ENCODE assay signal across 9 cellular contexts in genomic region chr11:69293819-69294505, GRCh38.
DNase-seq lines count a peak whose midpoint lies in the region; ATAC-seq and TF ChIP-seq lines count a peak whose summit lies in the region.
"Had no signal": no experiment of that assay in that cellular context is flagged by ENCODE, and none has a peak within 500 bp of the region (broad histone marks: within the 10 kb centered on the region; RNA-seq: fewer than 3 reads in every experiment).

MYEOV (plus strand) TSS chr11:69294155; CDS start chr11:69295355, 1,200 bp downstream.

- H3K9me3 Mint-ChIP-seq in stimulated activated naive CD8-positive, alpha-beta T cell treated with anti-CD3 and anti-CD28 coated beads, Interleukin-15, amount 100 ng/mL, for 72 hours: no peaks in the 10 kb centered on the region
- peaks cover 0 to 4% of the 10 kb centered on the region in 2 donors for H3K9me3 Mint-ChIP-seq in stimulated activated naive B cell treated with anti-CD40 and anti-IgM and Interleukin-4, amounts not matched to agents 10 μg/mL and 1 μg/mL and 100 μg/mL, for 72 hours

- peaks cover 0 to 2% of the 10 kb centered on the region in 2 donors for H3K36me3 Mint-ChIP-seq in stimulated activated naive B cell treated with anti-CD40 and anti-IgM and Interleukin-4, amounts not matched to agents 10 μg/mL and 1 μg/mL and 100 μg/mL, for 72 hours

- DNase-seq in stimulated activated naive CD8-positive, alpha-beta T cell treated with anti-CD3 and anti-CD28 coated beads, Interleukin-15, Interleukin-2, amounts not matched to agents 100 U/mL and 50 U/mL, for 24 hours: peak; percentile 67
- no peak for DNase-seq in stimulated activated naive CD8-positive, alpha-beta T cell treated with anti-CD3 and anti-CD28 coated beads, Interleukin-15, amount 100 ng/mL, for 72 hours
- DNase-seq in T follicular helper cell (ENCODE audit: low read depth): peak; percentile 14
- peak; percentile 56 for DNase-seq in epithelial cell of esophagus (ENCODE audit: low read depth)
- DNase-seq in stimulated activated naive CD4-positive, alpha-beta T cell treated with Interleukin-2 at 50 U/mL for 16 hours (lab: John Stamatoyannopoulos, UW): peak; percentile 16
- no peak for DNase-seq in stimulated activated naive B cell treated with anti-CD40 and anti-IgM and Interleukin-4, amounts not matched to agents 10 μg/mL and 1 μg/mL and 100 μg/mL, for 72 hours

- no peak within 1 kb of the TSS for H3K4me3 ChIP-seq in epithelial cell of esophagus (ENCODE audit: low read length)

- no peak for TF ChIP-seq CTCF in epithelial cell of esophagus (IDR thresholded peaks at IDR 0.05; ENCODE audit: insufficient read depth, low read depth, low read length, missing control alignments)

- no peak for ATAC-seq in stimulated activated naive CD8-positive, alpha-beta T cell treated with anti-CD3 and anti-CD28 coated beads, Interleukin-15, Interleukin-2, amounts not matched to agents 100 U/mL and 50 U/mL, for 24 hours
- ATAC-seq in stimulated activated naive CD8-positive, alpha-beta T cell treated with anti-CD3 and anti-CD28 coated beads, Interleukin-15, amount 100 ng/mL, for 72 hours: no peak
- no peak for ATAC-seq in stimulated activated naive B cell treated with anti-CD40 and anti-IgM and Interleukin-4, amounts not matched to agents 10 μg/mL and 1 μg/mL and 100 μg/mL, for 72 hours (replicated peaks)
- no peak for ATAC-seq in GM19467 (IDR thresholded peaks at IDR 0.05; ENCODE audit: unreplicated experiment)
- ATAC-seq in GM18873 (IDR thresholded peaks at IDR 0.05; ENCODE audit: low FRiP score, unreplicated experiment): no peak
- ATAC-seq: right cardiac atrium had no signal

- no peaks in the 10 kb centered on the region for H3K27me3 Mint-ChIP-seq in stimulated activated naive CD8-positive, alpha-beta T cell treated with anti-CD3 and anti-CD28 coated beads, Interleukin-15, amount 100 ng/mL, for 72 hours
- no peaks in the 10 kb centered on the region for H3K27me3 Mint-ChIP-seq in stimulated activated naive B cell treated with anti-CD40 and anti-IgM and Interleukin-4, amounts not matched to agents 10 μg/mL and 1 μg/mL and 100 μg/mL, for 72 hours

- H3K4me3 Mint-ChIP-seq in stimulated activated naive CD8-positive, alpha-beta T cell treated with anti-CD3 and anti-CD28 coated beads, Interleukin-15, amount 100 ng/mL, for 72 hours: no peak within 1 kb of the TSS
- no peak within 1 kb of the TSS for H3K4me3 Mint-ChIP-seq in stimulated activated naive B cell treated with anti-CD40 and anti-IgM and Interleukin-4, amounts not matched to agents 10 μg/mL and 1 μg/mL and 100 μg/mL, for 72 hours

- H3K27ac Mint-ChIP-seq in stimulated activated naive CD8-positive, alpha-beta T cell treated with anti-CD3 and anti-CD28 coated beads, Interleukin-15, amount 100 ng/mL, for 72 hours: no peak within 1 kb of the TSS
- H3K27ac Mint-ChIP-seq in stimulated activated naive B cell treated with anti-CD40 and anti-IgM and Interleukin-4, amounts not matched to agents 10 μg/mL and 1 μg/mL and 100 μg/mL, for 72 hours: no peak within 1 kb of the TSS

- H3K4me1 Mint-ChIP-seq in stimulated activated naive CD8-positive, alpha-beta T cell treated with anti-CD3 and anti-CD28 coated beads, Interleukin-15, amount 100 ng/mL, for 72 hours: peaks cover 45% of the 10 kb centered on the region
- H3K4me1 Mint-ChIP-seq in stimulated activated naive B cell treated with anti-CD40 and anti-IgM and Interleukin-4, amounts not matched to agents 10 μg/mL and 1 μg/mL and 100 μg/mL, for 72 hours: peaks cover 47 to 63% of the 10 kb centered on the region in 2 donors

Comparison
In these comparisons a context has a peak if more than half of its experiments do, and no peak if none do; other contexts are left out.
1. DNase-seq: peak in stimulated activated naive CD8-positive, alpha-beta T cell treated with anti-CD3 and anti-CD28 coated beads, Interleukin-15, Interleukin-2, amounts not matched to agents 100 U/mL and 50 U/mL, for 24 hours (single experiment), T follicular helper cell (single experiment), epithelial cell of esophagus (single experiment) and stimulated activated naive CD4-positive, alpha-beta T cell treated with Interleukin-2 at 50 U/mL for 16 hours (single experiment); none in stimulated activated naive CD8-positive, alpha-beta T cell treated with anti-CD3 and anti-CD28 coated beads, Interleukin-15, amount 100 ng/mL, for 72 hours (0 of 2) and stimulated activated naive B cell treated with anti-CD40 and anti-IgM and Interleukin-4, amounts not matched to agents 10 μg/mL and 1 μg/mL and 100 μg/mL, for 72 hours (single experiment).